ENCODE assay signal across 10 cellular contexts in genomic region chr19:7874857-7875393, GRCh38. TPM values are rescaled to one million over a fixed set of nuclear protein-coding genes. Genes with fewer than 3 reads are reported as not detected.
DNase-seq lines count a peak whose midpoint lies in the region; ATAC-seq and TF ChIP-seq lines count a peak whose summit lies in the region.
"Had no signal": no experiment of that assay in that cellular context is flagged by ENCODE, and none has a peak within 500 bp of the region (broad histone marks: within the 10 kb centered on the region; RNA-seq: fewer than 3 reads in every experiment).

No MANE protein-coding gene starts in this region.

- H3K27ac ChIP-seq in heart left ventricle = no peak overlapping the region
- H3K27ac ChIP-seq in iPS-18a (ENCODE audit: low read length) = no peak overlapping the region
- H3K27ac ChIP-seq in thymus (ENCODE audit: low read depth) = no peak overlapping the region

- TF ChIP-seq POLR2A in heart left ventricle (IDR thresholded peaks at IDR 0.05) = no peak

- intact Hi-C loops in heart left ventricle (cut with DNase I) = no loop called here
- intact Hi-C loops in left ventricle myocardium superior (cut with micrococcal nuclease) = no loop called here

- H3K27me3 ChIP-seq in heart left ventricle (peaks cover 10 to 35% (median 25%) of the 10 kb centered on the region in 9 donors), iPS-18a (ENCODE audit: control insufficient read depth, insufficient read depth, low read length) (peaks cover 11% of the 10 kb centered on the region), thymus (ENCODE audit: control insufficient read depth, insufficient read depth) (peaks cover 32% of the 10 kb centered on the region)

- H3K9ac ChIP-seq in iPS-18a (ENCODE audit: low read length) = no peak overlapping the region

- no peak for TF ChIP-seq CTCF in heart left ventricle (IDR thresholded peaks at IDR 0.05)

- no peak for DNase-seq in heart left ventricle
- no peak for DNase-seq in left ventricle myocardium superior
- peak; percentile 35 for DNase-seq in UCSD-AML1 (lab: John Stamatoyannopoulos, UW; ENCODE audit: unreplicated experiment)
- DNase-seq: activated T-cell treated with anti-CD3 and anti-CD28 coated beads, Interleukin-2, amount 50 U/mL, for 4 hours; MM.1S had no signal

- H3K4me3 ChIP-seq in heart left ventricle (peak overlapping the region in 9 of 12 donors; percentile 25 to 56 (median 41)), iPS-18a (ENCODE audit: low read length) (peak overlapping the region; percentile 78), thymus (ENCODE audit: low read length) (peak overlapping the region; percentile 39)

- no peak for ATAC-seq in heart left ventricle
- no peak for ATAC-seq in left ventricle myocardium superior
- ATAC-seq in HG02870 (IDR thresholded peaks at IDR 0.05; ENCODE audit: unreplicated experiment) = no peak
- no peak for ATAC-seq in GM18520 (IDR thresholded peaks at IDR 0.05; ENCODE audit: unreplicated experiment)
- no peak for ATAC-seq in HG03571 (IDR thresholded peaks at IDR 0.05; ENCODE audit: unreplicated experiment)

- H3K36me3 ChIP-seq in heart left ventricle (no peaks in the 10 kb centered on the region), iPS-18a (ENCODE audit: control insufficient read depth, low read depth, low read length) (no peaks in the 10 kb centered on the region), thymus (ENCODE audit: control insufficient read depth, insufficient read depth) (no peaks in the 10 kb centered on the region)

- 47 to 51% (median 48%) methylated on average over 20 to 21 of the region's 21 CpGs for WGBS in heart left ventricle, 4 donors
- WGBS in thymus = 40% methylated on average over 21 of the region's 21 CpGs

- H3K9me3 ChIP-seq in heart left ventricle (no peaks in the 10 kb centered on the region), iPS-18a (ENCODE audit: control insufficient read depth, low read depth, low read length) (no peaks in the 10 kb centered on the region), thymus (ENCODE audit: control insufficient read depth) (peaks cover 4% of the 10 kb centered on the region)

- H3K4me1 ChIP-seq in heart left ventricle = peaks cover 0 to 38% (median 8%) of the 10 kb centered on the region in 12 donors
- peaks cover 5% of the 10 kb centered on the region for H3K4me1 ChIP-seq in iPS-18a (ENCODE audit: control insufficient read depth, low read depth, low read length)
- H3K4me1 ChIP-seq in thymus (ENCODE audit: control insufficient read depth, insufficient read depth, low read length) = peaks cover 5% of the 10 kb centered on the region

RNA-seq across cellular contexts. Expression of gene PRR36, which starts 0.7 kb away (rescaled TPM):
- total RNA-seq in heart left ventricle (under 1 TPM in 5 of 9 donors, not detected in 4; 0.07 to 0.27 (median 0.11) TPM), left ventricle myocardium superior (0.15 TPM)
- polyA plus RNA-seq in heart left ventricle (under 1 TPM; 0.01 to 0.04 TPM), thymus (0.16 TPM)

RNA-seq across cellular contexts. Expression of gene LRRC8E, which starts 13.4 kb away (rescaled TPM):
- total RNA-seq in heart left ventricle = 1 to 10 TPM in 4 of 9 donors, under 1 TPM in 5; 0.17 to 2.2 (median 1.00) TPM
- polyA plus RNA-seq in heart left ventricle = 1 to 10 TPM in 1 of 2 donors, under 1 TPM in 1; 0.27 to 2.6 TPM
- 3.1 TPM for total RNA-seq in left ventricle myocardium superior
- 0.27 TPM for polyA plus RNA-seq in thymus

RNA-seq across cellular contexts. Expression of gene MAP2K7, which starts 28.8 kb away (rescaled TPM):
- total RNA-seq in heart left ventricle (10 to 100 TPM; 11.6 to 26.6 (median 23.5) TPM), left ventricle myocardium superior (30.4 TPM)
- polyA plus RNA-seq in heart left ventricle (10 to 100 TPM; 22.2 to 35.5 TPM), thymus (45.4 TPM)

RNA-seq across cellular contexts. Expression of gene TGFBR3L, which starts 39.7 kb away (rescaled TPM):
- total RNA-seq in heart left ventricle (10 to 100 TPM in 2 of 9 donors, 1 to 10 TPM in 7; 3.6 to 41.2 (median 8.0) TPM), left ventricle myocardium superior (11.4 TPM)
- polyA plus RNA-seq in heart left ventricle (1 to 10 TPM in 1 of 2 donors, under 1 TPM in 1; 0.76 to 3.5 TPM), thymus (0.05 TPM)

RNA-seq across cellular contexts. Expression of gene EVI5L, which starts 44.9 kb away (rescaled TPM):
- total RNA-seq in heart left ventricle (10 to 100 TPM; 18.2 to 41.9 (median 22.1) TPM), left ventricle myocardium superior (23.5 TPM)
- polyA plus RNA-seq in heart left ventricle (10 to 100 TPM; 20.5 to 34.7 TPM), thymus (7.6 TPM)
